ENCODE assay signal across 7 cellular contexts in genomic region chr12:110826592-110827200, GRCh38. TPM values are rescaled to one million over a fixed set of nuclear protein-coding genes. Genes with fewer than 3 reads are reported as not detected.
DNase-seq lines count a peak whose midpoint lies in the region; ATAC-seq and TF ChIP-seq lines count a peak whose summit lies in the region.

No MANE protein-coding gene starts in this region.

- ATAC-seq in HG03439 (IDR thresholded peaks at IDR 0.05; ENCODE audit: unreplicated experiment) = peak; percentile 86

- peak; percentile 65 for DNase-seq in NCI-H748 treated with DMSO at 0.1 percent for 48 hours (lab: John Stamatoyannopoulos, UW)
- DNase-seq in activated CD4-positive, alpha-beta T cell treated with anti-CD3 and anti-CD28 coated beads, Interleukin-2, amount 50 U/mL, for 1 hour = peak; percentile 82
- peak; percentile 65 to 87 for DNase-seq in dermis microvascular lymphatic vessel endothelial cell (ENCODE audit: low read depth in 2 of 2)
- peak; percentile 86 to 90 for DNase-seq in lung microvascular endothelial cell (ENCODE audit: low read depth in 2 of 2)
- DNase-seq in stimulated activated CD8-positive, alpha-beta memory T cell treated with anti-CD3 and anti-CD28 coated beads, Interleukin-12 subunit alpha, Interleukin-12 subunit beta, amount 100 ng/mL, for 24 hours (ENCODE audit: extremely low read depth) = peak; percentile 65

- peak; percentile 81 for TF ChIP-seq CTCF in GM12874 (IDR thresholded peaks at IDR 0.05; ENCODE audit: insufficient read depth, low read depth, low read length)

RNA-seq across cellular contexts. Expression of gene CCDC63, which starts 20.1 kb away (rescaled TPM):
- total RNA-seq in dermis microvascular lymphatic vessel endothelial cell (not detected in 2 replicates), lung microvascular endothelial cell (not detected in 2 replicates)

Comparison
In these comparisons a context has a peak if more than half of its experiments do, and no peak if none do; other contexts are left out.
1. Peak in every context shown above with its lines: DNase-seq and ATAC-seq.